In genomic region chr9:120579139-120579749, GRCh38 we compare ENCODE assay signal across 8 cellular contexts. TPM values are rescaled to one million over a fixed set of nuclear protein-coding genes. Genes with fewer than 3 reads are reported as not detected.
DNase-seq lines count a peak whose midpoint lies in the region; ATAC-seq lines count a peak whose summit lies in the region.

No MANE protein-coding gene starts in this region.

- H3K4me1 Mint-ChIP-seq in activated CD4-positive, alpha-beta T cell treated with anti-CD3 and anti-CD28 coated beads for 36 hours = peaks cover 40% of the 10 kb centered on the region

- POLR2A ChIA-PET in activated CD4-positive, alpha-beta T cell treated with anti-CD3 and anti-CD28 coated beads for 36 hours (lab: Charles Lee) = no interaction called here

- H3K27me3 ChIP-seq in mononuclear cell (ENCODE audit: insufficient read depth, low read length) = no peaks in the 10 kb centered on the region

- H3K27ac ChIP-seq in cingulate gyrus (ENCODE audit: low read depth, low read length) = peak overlapping the region; percentile 63

- H3K4me3 ChIP-seq in mononuclear cell (ENCODE audit: low read length) = peak overlapping the region; percentile 79

- no peaks in the 10 kb centered on the region for H3K9me3 ChIP-seq in mononuclear cell (ENCODE audit: low read depth, low read length)

- no peaks in the 10 kb centered on the region for H3K27me3 Mint-ChIP-seq in activated CD4-positive, alpha-beta T cell treated with anti-CD3 and anti-CD28 coated beads for 36 hours

- peak overlapping the region; percentile 99 for H3K4me3 Mint-ChIP-seq in activated CD4-positive, alpha-beta T cell treated with anti-CD3 and anti-CD28 coated beads for 36 hours

- no peak for DNase-seq in activated CD4-positive, alpha-beta T cell treated with anti-CD3 and anti-CD28 coated beads for 36 hours
- DNase-seq in activated CD4-positive, alpha-beta T cell treated with anti-CD3 and anti-CD28 coated beads for 1 hour = no peak
- DNase-seq in NCI-H69 (lab: John Stamatoyannopoulos, UW) (peak; percentile 58), epidermal melanocyte (ENCODE audit: insufficient read length, low spot score) (no peak)

- peak overlapping the region; percentile 94 for H3K27ac Mint-ChIP-seq in activated CD4-positive, alpha-beta T cell treated with anti-CD3 and anti-CD28 coated beads for 36 hours

- H3K9me3 Mint-ChIP-seq in activated CD4-positive, alpha-beta T cell treated with anti-CD3 and anti-CD28 coated beads for 36 hours (ENCODE audit: low read depth) = no peaks in the 10 kb centered on the region

- intact Hi-C loops in activated CD4-positive, alpha-beta T cell treated with anti-CD3 and anti-CD28 coated beads for 36 hours (cut with DNase I, micrococcal nuclease) = no loop called here

- CTCF ChIA-PET in activated CD4-positive, alpha-beta T cell treated with anti-CD3 and anti-CD28 coated beads for 36 hours (lab: Charles Lee) = interaction anchor here (0.7 to 1.0 kb wide), 2 partner anchors 41 to 1516 kb away, joined by 3 read pairs; no protein-coding TSS in a partner anchor

- no peak for ATAC-seq in activated CD4-positive, alpha-beta T cell treated with anti-CD3 and anti-CD28 coated beads for 36 hours
- no peak for ATAC-seq in HG03135 (IDR thresholded peaks at IDR 0.05; ENCODE audit: unreplicated experiment)
- ATAC-seq in HG03469 (IDR thresholded peaks at IDR 0.05; ENCODE audit: unreplicated experiment) = no peak

- peaks cover 6% of the 10 kb centered on the region for H3K36me3 Mint-ChIP-seq in activated CD4-positive, alpha-beta T cell treated with anti-CD3 and anti-CD28 coated beads for 36 hours (ENCODE audit: low read depth)

- peaks cover 24% of the 10 kb centered on the region for H3K4me1 ChIP-seq in mononuclear cell (ENCODE audit: insufficient read depth, low read length)

RNA-seq across cellular contexts. Expression of gene CDK5RAP2, which starts 0.7 kb away (rescaled TPM):
- total RNA-seq in activated CD4-positive, alpha-beta T cell treated with anti-CD3 and anti-CD28 coated beads for 36 hours = 10 to 100 TPM; 68.8 to 85.8 TPM
- 26.9 TPM for total RNA-seq in mononuclear cell
